ENCODE assay signal across 1 cellular context in the genomic region with DNA sequence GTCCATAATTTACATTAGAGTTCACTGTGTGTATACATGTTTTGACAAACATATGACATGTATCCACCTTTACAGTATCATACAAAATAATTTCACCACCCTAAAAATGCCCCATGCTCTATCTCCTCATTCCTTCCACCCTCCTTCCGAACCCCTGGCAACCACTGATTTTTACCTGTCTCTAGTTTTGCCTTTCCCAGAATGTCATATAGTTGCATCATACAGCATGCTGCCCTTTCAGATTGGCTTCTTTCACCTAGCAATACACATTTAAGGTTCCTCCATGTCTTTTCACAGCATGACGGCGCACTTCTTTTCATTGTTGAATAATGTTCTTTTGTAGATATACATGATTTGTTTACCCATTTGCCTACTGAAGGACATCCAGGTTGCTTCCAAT.
TF ChIP-seq lines count a peak whose summit lies in the region.

No MANE protein-coding gene starts in this region.

TF ChIP-seq in HCT116, 20 proteins besides CTCF, POLR2A, EP300 and RAD21 (continued from another document):
- TF ChIP-seq, protein P1, sequence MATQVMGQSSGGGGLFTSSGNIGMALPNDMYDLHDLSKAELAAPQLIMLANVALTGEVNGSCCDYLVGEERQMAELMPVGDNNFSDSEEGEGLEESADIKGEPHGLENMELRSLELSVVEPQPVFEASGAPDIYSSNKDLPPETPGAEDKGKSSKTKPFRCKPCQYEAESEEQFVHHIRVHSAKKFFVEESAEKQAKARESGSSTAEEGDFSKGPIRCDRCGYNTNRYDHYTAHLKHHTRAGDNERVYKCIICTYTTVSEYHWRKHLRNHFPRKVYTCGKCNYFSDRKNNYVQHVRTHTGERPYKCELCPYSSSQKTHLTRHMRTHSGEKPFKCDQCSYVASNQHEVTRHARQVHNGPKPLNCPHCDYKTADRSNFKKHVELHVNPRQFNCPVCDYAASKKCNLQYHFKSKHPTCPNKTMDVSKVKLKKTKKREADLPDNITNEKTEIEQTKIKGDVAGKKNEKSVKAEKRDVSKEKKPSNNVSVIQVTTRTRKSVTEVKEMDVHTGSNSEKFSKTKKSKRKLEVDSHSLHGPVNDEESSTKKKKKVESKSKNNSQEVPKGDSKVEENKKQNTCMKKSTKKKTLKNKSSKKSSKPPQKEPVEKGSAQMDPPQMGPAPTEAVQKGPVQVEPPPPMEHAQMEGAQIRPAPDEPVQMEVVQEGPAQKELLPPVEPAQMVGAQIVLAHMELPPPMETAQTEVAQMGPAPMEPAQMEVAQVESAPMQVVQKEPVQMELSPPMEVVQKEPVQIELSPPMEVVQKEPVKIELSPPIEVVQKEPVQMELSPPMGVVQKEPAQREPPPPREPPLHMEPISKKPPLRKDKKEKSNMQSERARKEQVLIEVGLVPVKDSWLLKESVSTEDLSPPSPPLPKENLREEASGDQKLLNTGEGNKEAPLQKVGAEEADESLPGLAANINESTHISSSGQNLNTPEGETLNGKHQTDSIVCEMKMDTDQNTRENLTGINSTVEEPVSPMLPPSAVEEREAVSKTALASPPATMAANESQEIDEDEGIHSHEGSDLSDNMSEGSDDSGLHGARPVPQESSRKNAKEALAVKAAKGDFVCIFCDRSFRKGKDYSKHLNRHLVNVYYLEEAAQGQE (IDR thresholded peaks at IDR 0.05; ENCODE audit: low read depth), result no peak
- TF ChIP-seq JUND (IDR thresholded peaks at IDR 0.05), result no peak
TF ChIP-seq in HCT116: peak in this region for 2.
